9 cellular contexts compared by ENCODE assay signal in genomic region chr1:111739984-111740765, GRCh38. TPM values are rescaled to one million over a fixed set of nuclear protein-coding genes. Genes with fewer than 3 reads are reported as not detected.
DNase-seq lines count a peak whose midpoint lies in the region; ATAC-seq, FAIRE-seq and TF ChIP-seq lines count a peak whose summit lies in the region.
"Had no signal": no experiment of that assay in that cellular context is flagged by ENCODE, and none has a peak within 500 bp of the region (broad histone marks: within the 10 kb centered on the region; RNA-seq: fewer than 3 reads in every experiment).

No MANE protein-coding gene starts in this region.

- H3K27me3 Mint-ChIP-seq in astrocyte (ENCODE audit: low read depth, unreplicated experiment) = peaks cover 12% of the 10 kb centered on the region

- peaks cover 19% of the 10 kb centered on the region for H3K4me1 Mint-ChIP-seq in astrocyte (ENCODE audit: low read depth, unreplicated experiment)

- H3K4me3 ChIP-seq in astrocyte (ENCODE audit: insufficient read depth, low read depth, low read length) = peak overlapping the region; percentile 65
- H3K4me3 ChIP-seq in hepatocyte = peak overlapping the region; percentile 37

- H3K36me3 Mint-ChIP-seq in astrocyte (ENCODE audit: low read depth, unreplicated experiment) = no peaks in the 10 kb centered on the region

- H4K20me1 ChIP-seq in astrocyte (ENCODE audit: insufficient read depth, low read length) (peaks cover 5% of the 10 kb centered on the region), hepatocyte (ENCODE audit: insufficient read depth, poor library complexity, severe bottlenecking) (peaks cover 4% of the 10 kb centered on the region)

- H3K27me3 ChIP-seq in astrocyte (ENCODE audit: insufficient read depth, low read length) (no peaks in the 10 kb centered on the region), hepatocyte (peaks cover 26% of the 10 kb centered on the region)

- H3K4me3 Mint-ChIP-seq in astrocyte (ENCODE audit: unreplicated experiment) = peak overlapping the region; percentile 92

- ATAC-seq in HG03565 (IDR thresholded peaks at IDR 0.05; ENCODE audit: unreplicated experiment) = no peak

- H3K4me2 ChIP-seq in astrocyte (ENCODE audit: low read length) (peak overlapping the region; percentile 96), hepatocyte (peak overlapping the region; percentile 100)

- TF ChIP-seq CTCF in astrocyte (IDR thresholded peaks at IDR 0.05; ENCODE audit: insufficient read depth, low read depth, low read length) = no peak
- peak; percentile 6 for TF ChIP-seq CTCF in hepatocyte (IDR thresholded peaks at IDR 0.05; ENCODE audit: poor library complexity)

- peak overlapping the region; percentile 92 for H3K27ac Mint-ChIP-seq in astrocyte (ENCODE audit: unreplicated experiment)

- H2AFZ ChIP-seq in astrocyte (ENCODE audit: low read depth, low read length) (peak overlapping the region; percentile 94), hepatocyte (peak overlapping the region; percentile 97)

- H3K9me3 ChIP-seq in astrocyte (ENCODE audit: insufficient read depth, low read depth, low read length) (no peaks in the 10 kb centered on the region), hepatocyte (ENCODE audit: low read depth) (no peaks in the 10 kb centered on the region)

- peaks cover 38% of the 10 kb centered on the region for H3K4me1 ChIP-seq in astrocyte (ENCODE audit: insufficient read depth, low read length)
- H3K4me1 ChIP-seq in hepatocyte (ENCODE audit: insufficient read depth) = peaks cover 14% of the 10 kb centered on the region

- H3K27ac ChIP-seq in astrocyte (ENCODE audit: low read depth, low read length) (peak overlapping the region; percentile 3), hepatocyte (peak overlapping the region; percentile 83)

- H3K9me3 Mint-ChIP-seq in astrocyte (ENCODE audit: unreplicated experiment) = no peaks in the 10 kb centered on the region

- H3K9me2 ChIP-seq in hepatocyte (replicated peaks; ENCODE audit: insufficient read depth) = no peaks in the 10 kb centered on the region

- WGBS in hepatocyte (ENCODE audit: low lambda C conversion rate, missing lambda C conversion rate) = 2% methylated on average over 54 of the region's 55 CpGs

- H3K36me3 ChIP-seq in astrocyte (ENCODE audit: insufficient read depth, low read length) = no peaks in the 10 kb centered on the region
- H3K36me3 ChIP-seq in hepatocyte (replicated peaks; ENCODE audit: insufficient read depth, low read depth) = no peaks in the 10 kb centered on the region

- H3K9ac ChIP-seq in astrocyte (ENCODE audit: low read length) = peak overlapping the region; percentile 76

- FAIRE-seq in astrocyte (lab: Jason Lieb, UNC) (no peak), RCC 7860 (lab: Jason Lieb, UNC) (no peak)
- FAIRE-seq: islet of Langerhans had no signal

- peak; percentile 69 for DNase-seq in activated CD8-positive, alpha-beta memory T cell treated with anti-CD3 and anti-CD28 coated beads for 24 hours
- no peak for DNase-seq in activated CD8-positive, alpha-beta memory T cell treated with anti-CD3 and anti-CD28 coated beads, Interleukin-2, amount 50 U/mL, for 4 hours
- DNase-seq in NCI-H510A treated with DMSO at 0.1 percent for 48 hours (lab: John Stamatoyannopoulos, UW) (peak; percentile 54), astrocyte (ENCODE audit: low read depth) (peak; percentile 60), hepatocyte (ENCODE audit: low spot score) (peak; percentile 79), pons (ENCODE audit: low spot score) (peak; percentile 58), RCC 7860 (ENCODE audit: low spot score) (no peak)

- H3K79me2 ChIP-seq in astrocyte (ENCODE audit: insufficient read depth, low read length) (no peaks in the 10 kb centered on the region), hepatocyte (peaks cover 5% of the 10 kb centered on the region)

RNA-seq across cellular contexts. Expression of gene INKA2, which starts 1.0 kb away (rescaled TPM):
- total RNA-seq in astrocyte = 7.3 and 12.6 TPM in 2 replicates
- total RNA-seq in hepatocyte = 0.44 and 3.2 TPM in 2 replicates
- polyA plus RNA-seq in hepatocyte = 1.8 and 3.4 TPM in 2 replicates

RNA-seq across cellular contexts. Expression of gene DDX20, which starts 15.5 kb away (rescaled TPM):
- total RNA-seq in astrocyte (13.1 and 15.4 TPM in 2 replicates), hepatocyte (19.4 and 19.5 TPM in 2 replicates)
- 6.7 and 7.7 TPM in 2 replicates for polyA plus RNA-seq in hepatocyte

Comparison
In these comparisons a context has a peak if more than half of its experiments do, and no peak if none do; other contexts are left out.
1. DNase-seq: peak in activated CD8-positive, alpha-beta memory T cell treated with anti-CD3 and anti-CD28 coated beads for 24 hours (single experiment), NCI-H510A treated with DMSO at 0.1 percent for 48 hours (single experiment), astrocyte (single experiment), hepatocyte (single experiment) and pons (single experiment); none in activated CD8-positive, alpha-beta memory T cell treated with anti-CD3 and anti-CD28 coated beads, Interleukin-2, amount 50 U/mL, for 4 hours (single experiment) and RCC 7860 (single experiment).